ENCODE assay signal across 1 cellular context in the genomic region with DNA sequence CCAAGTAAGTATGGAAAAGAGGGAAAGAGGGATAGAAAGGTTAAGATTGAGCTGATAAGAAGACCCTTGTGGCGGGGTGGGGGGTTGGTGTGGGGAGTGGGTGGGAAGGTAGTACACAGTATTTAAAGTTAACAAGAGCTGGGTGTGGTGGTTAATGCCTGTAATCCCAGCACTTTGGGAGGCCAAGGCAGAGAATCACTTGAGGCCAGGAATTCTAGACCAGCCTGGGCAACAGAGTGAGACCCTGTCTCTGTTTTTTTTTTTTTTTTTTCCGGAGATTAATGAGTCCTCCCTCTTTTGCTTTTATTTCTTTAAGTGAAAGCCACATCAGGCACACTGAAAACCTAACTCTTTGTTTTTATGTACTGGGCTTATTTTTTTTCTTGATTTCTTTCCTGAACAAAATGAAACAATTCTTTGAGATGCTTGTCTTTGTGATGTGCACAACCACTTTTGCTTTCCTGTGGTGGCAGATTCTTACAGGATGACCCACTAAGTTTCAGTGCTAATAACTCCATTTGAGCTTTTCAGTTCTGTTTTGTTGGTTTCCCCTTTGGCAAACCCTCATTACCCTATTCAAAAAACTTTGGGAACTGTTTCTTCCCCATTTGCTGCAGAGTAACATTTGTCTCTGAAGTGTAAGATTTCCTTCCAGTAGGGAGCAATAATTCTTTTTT.
TF ChIP-seq lines count a peak whose summit lies in the region.

No MANE protein-coding gene starts in this region.

TF ChIP-seq in GM23338, 12 proteins besides CTCF, POLR2A, EP300 and RAD21 (continued from another document):
- TF ChIP-seq, protein P1, sequence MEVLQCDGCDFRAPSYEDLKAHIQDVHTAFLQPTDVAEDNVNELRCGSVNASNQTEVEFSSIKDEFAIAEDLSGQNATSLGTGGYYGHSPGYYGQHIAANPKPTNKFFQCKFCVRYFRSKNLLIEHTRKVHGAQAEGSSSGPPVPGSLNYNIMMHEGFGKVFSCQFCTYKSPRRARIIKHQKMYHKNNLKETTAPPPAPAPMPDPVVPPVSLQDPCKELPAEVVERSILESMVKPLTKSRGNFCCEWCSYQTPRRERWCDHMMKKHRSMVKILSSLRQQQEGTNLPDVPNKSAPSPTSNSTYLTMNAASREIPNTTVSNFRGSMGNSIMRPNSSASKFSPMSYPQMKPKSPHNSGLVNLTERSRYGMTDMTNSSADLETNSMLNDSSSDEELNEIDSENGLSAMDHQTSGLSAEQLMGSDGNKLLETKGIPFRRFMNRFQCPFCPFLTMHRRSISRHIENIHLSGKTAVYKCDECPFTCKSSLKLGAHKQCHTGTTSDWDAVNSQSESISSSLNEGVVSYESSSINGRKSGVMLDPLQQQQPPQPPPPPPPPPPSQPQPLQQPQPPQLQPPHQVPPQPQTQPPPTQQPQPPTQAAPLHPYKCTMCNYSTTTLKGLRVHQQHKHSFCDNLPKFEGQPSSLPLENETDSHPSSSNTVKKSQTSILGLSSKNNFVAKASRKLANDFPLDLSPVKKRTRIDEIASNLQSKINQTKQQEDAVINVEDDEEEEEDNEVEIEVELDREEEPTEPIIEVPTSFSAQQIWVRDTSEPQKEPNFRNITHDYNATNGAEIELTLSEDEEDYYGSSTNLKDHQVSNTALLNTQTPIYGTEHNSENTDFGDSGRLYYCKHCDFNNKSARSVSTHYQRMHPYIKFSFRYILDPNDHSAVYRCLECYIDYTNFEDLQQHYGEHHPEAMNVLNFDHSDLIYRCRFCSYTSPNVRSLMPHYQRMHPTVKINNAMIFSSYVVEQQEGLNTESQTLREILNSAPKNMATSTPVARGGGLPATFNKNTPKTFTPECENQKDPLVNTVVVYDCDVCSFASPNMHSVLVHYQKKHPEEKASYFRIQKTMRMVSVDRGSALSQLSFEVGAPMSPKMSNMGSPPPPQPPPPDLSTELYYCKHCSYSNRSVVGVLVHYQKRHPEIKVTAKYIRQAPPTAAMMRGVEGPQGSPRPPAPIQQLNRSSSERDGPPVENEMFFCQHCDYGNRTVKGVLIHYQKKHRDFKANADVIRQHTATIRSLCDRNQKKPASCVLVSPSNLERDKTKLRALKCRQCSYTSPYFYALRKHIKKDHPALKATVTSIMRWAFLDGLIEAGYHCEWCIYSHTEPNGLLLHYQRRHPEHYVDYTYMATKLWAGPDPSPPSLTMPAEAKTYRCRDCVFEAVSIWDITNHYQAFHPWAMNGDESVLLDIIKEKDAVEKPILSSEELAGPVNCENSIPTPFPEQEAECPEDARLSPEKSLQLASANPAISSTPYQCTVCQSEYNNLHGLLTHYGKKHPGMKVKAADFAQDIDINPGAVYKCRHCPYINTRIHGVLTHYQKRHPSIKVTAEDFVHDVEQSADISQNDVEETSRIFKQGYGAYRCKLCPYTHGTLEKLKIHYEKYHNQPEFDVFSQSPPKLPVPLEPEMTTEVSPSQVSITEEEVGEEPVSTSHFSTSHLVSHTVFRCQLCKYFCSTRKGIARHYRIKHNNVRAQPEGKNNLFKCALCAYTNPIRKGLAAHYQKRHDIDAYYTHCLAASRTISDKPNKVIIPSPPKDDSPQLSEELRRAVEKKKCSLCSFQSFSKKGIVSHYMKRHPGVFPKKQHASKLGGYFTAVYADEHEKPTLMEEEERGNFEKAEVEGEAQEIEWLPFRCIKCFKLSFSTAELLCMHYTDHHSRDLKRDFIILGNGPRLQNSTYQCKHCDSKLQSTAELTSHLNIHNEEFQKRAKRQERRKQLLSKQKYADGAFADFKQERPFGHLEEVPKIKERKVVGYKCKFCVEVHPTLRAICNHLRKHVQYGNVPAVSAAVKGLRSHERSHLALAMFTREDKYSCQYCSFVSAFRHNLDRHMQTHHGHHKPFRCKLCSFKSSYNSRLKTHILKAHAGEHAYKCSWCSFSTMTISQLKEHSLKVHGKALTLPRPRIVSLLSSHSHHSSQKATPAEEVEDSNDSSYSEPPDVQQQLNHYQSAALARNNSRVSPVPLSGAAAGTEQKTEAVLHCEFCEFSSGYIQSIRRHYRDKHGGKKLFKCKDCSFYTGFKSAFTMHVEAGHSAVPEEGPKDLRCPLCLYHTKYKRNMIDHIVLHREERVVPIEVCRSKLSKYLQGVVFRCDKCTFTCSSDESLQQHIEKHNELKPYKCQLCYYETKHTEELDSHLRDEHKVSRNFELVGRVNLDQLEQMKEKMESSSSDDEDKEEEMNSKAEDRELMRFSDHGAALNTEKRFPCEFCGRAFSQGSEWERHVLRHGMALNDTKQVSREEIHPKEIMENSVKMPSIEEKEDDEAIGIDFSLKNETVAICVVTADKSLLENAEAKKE (CRISPR knock-in tag; IDR thresholded peaks at IDR 0.05) = no peak
- TF ChIP-seq CREB1 (CRISPR knock-in tag; IDR thresholded peaks at IDR 0.05; ENCODE audit: low read depth) (no peak), ZNF331 (CRISPR knock-in tag; IDR thresholded peaks at IDR 0.05; ENCODE audit: low read depth) (no peak), ZNF114 (CRISPR knock-in tag; IDR thresholded peaks at IDR 0.05) (no peak), POLR2AphosphoS5 (IDR thresholded peaks at IDR 0.05; ENCODE audit: low read depth) (no peak), EZH2phosphoT487 (IDR thresholded peaks at IDR 0.05; ENCODE audit: unreplicated experiment) (no peak)
- TF ChIP-seq, protein P2, sequence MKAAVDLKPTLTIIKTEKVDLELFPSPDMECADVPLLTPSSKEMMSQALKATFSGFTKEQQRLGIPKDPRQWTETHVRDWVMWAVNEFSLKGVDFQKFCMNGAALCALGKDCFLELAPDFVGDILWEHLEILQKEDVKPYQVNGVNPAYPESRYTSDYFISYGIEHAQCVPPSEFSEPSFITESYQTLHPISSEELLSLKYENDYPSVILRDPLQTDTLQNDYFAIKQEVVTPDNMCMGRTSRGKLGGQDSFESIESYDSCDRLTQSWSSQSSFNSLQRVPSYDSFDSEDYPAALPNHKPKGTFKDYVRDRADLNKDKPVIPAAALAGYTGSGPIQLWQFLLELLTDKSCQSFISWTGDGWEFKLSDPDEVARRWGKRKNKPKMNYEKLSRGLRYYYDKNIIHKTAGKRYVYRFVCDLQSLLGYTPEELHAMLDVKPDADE (IDR thresholded peaks at IDR 0.05) = no peak
